Comparison of ENCODE assay signal across 20 cellular contexts in the genomic region with DNA sequence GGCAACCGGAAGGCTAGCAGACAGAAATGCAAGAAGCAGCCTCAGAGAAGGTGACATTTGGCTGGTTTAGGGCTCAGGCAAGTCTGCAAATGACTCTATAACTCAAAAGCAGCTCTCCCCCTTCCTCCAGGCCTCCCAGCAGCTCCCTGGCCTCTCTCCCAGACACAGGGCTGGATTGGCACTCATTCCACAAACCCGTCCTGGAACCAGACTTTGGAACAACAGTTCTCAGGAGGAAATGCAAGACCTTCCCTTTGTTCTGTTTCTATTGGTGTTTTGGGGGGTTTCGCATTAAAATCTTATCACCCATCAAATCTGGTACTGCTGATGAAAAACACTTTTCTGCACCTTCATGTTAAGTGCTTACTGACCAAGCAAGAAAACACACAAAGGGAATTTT. TPM values are rescaled to one million over a fixed set of nuclear protein-coding genes. Genes with fewer than 3 reads are reported as not detected.
DNase-seq lines count a peak whose midpoint lies in the region; ATAC-seq, FAIRE-seq and TF ChIP-seq lines count a peak whose summit lies in the region.
"Had no signal": no experiment of that assay in that cellular context is flagged by ENCODE, and none has a peak within 500 bp of the region (broad histone marks: within the 10 kb centered on the region; RNA-seq: fewer than 3 reads in every experiment).

No MANE protein-coding gene starts in this region.

- H3K79me2 ChIP-seq in neural progenitor cell (ENCODE audit: low read depth) = no peaks in the 10 kb centered on the region

- CTCF ChIA-PET in activated naive CD4-positive, alpha-beta T cell treated with anti-CD3 and anti-CD28 coated beads, Interleukin-2, amount 10 ng/mL, durations not matched to agents 7 days and 5 days (lab: Charles Lee) = no interaction called here

- intact Hi-C loops in Right ventricle myocardium inferior (cut with DNase I) (no loop called here), uterus (cut with DNase I; ENCODE audit: low total_unique reads) (no loop called here)

- H3K27ac Mint-ChIP-seq in nephron (peak overlapping the region in 2 of 3 experiments; percentile 38 to 87), neural progenitor cell (no peak overlapping the region)
- no peak overlapping the region for H3K27ac Mint-ChIP-seq in activated naive CD4-positive, alpha-beta T cell treated with anti-CD3 and anti-CD28 coated beads, Interleukin-2, amount 10 ng/mL, durations not matched to agents 7 days and 5 days
- H3K27ac Mint-ChIP-seq: activated T-cell treated with anti-CD3 and anti-CD28 coated beads, Interleukin-2, amount 50 U/mL, for 24 hours; immature natural killer cell had no signal

- H3K4me2 ChIP-seq in neural progenitor cell = no peak overlapping the region
- H3K4me2 ChIP-seq: smooth muscle cell had no signal

- H3K4me1 ChIP-seq in right atrium auricular region = peaks cover 0 to 10% of the 10 kb centered on the region in 2 donors
- no peaks in the 10 kb centered on the region for H3K4me1 ChIP-seq in uterus
- no peaks in the 10 kb centered on the region for H3K4me1 ChIP-seq in neural progenitor cell

- no peak for FAIRE-seq in HTR-8/SVneo (lab: Jason Lieb, UNC)
- FAIRE-seq: bronchial epithelial cell, GM12891, H54 had no signal

- H3K4me3 Mint-ChIP-seq in nephron (no peak overlapping the region), neural progenitor cell (no peak overlapping the region)
- H3K4me3 Mint-ChIP-seq in activated naive CD4-positive, alpha-beta T cell treated with anti-CD3 and anti-CD28 coated beads, Interleukin-2, amount 10 ng/mL, durations not matched to agents 7 days and 5 days = no peak overlapping the region
- H3K4me3 Mint-ChIP-seq: activated T-cell treated with anti-CD3 and anti-CD28 coated beads, Interleukin-2, amount 50 U/mL, for 24 hours; IgD-negative memory B cell; immature natural killer cell had no signal

- H3K27me3 Mint-ChIP-seq in nephron (ENCODE audit: low read depth) (no peaks in the 10 kb centered on the region), neural progenitor cell (ENCODE audit: insufficient read depth, low read depth) (peaks cover 2% of the 10 kb centered on the region)
- no peaks in the 10 kb centered on the region for H3K27me3 Mint-ChIP-seq in activated naive CD4-positive, alpha-beta T cell treated with anti-CD3 and anti-CD28 coated beads, Interleukin-2, amount 10 ng/mL, durations not matched to agents 7 days and 5 days
- H3K27me3 Mint-ChIP-seq: activated T-cell treated with anti-CD3 and anti-CD28 coated beads, Interleukin-2, amount 50 U/mL, for 24 hours; IgD-negative memory B cell had no signal

- H3K27me3 ChIP-seq in right atrium auricular region = no peaks in the 10 kb centered on the region
- no peaks in the 10 kb centered on the region for H3K27me3 ChIP-seq in uterus
- no peaks in the 10 kb centered on the region for H3K27me3 ChIP-seq in neural progenitor cell
- H3K27me3 ChIP-seq: vagina had no signal

- H3K9ac ChIP-seq in neural progenitor cell = no peak overlapping the region

- H3K27ac ChIP-seq in right atrium auricular region (no peak overlapping the region), uterus (peak overlapping the region in 1 of 2 donors; percentile 27), neural progenitor cell (no peak overlapping the region)
- H3K27ac ChIP-seq: vagina had no signal

- TF ChIP-seq POLR2A in uterus (IDR thresholded peaks at IDR 0.05) = no peak

- H3K36me3 Mint-ChIP-seq in nephron (ENCODE audit: low read depth) (peaks cover 49% of the 10 kb centered on the region), neural progenitor cell (peaks cover 29% of the 10 kb centered on the region)
- peaks cover 35% of the 10 kb centered on the region for H3K36me3 Mint-ChIP-seq in activated naive CD4-positive, alpha-beta T cell treated with anti-CD3 and anti-CD28 coated beads, Interleukin-2, amount 10 ng/mL, durations not matched to agents 7 days and 5 days

- H3K4me3 ChIP-seq in right atrium auricular region = no peak overlapping the region
- H3K4me3 ChIP-seq in fibroblast of mammary gland (ENCODE audit: control insufficient read depth, low read depth, low read length) = no peak overlapping the region
- no peak overlapping the region for H3K4me3 ChIP-seq in uterus
- H3K4me3 ChIP-seq in neural progenitor cell = no peak overlapping the region
- H3K4me3 ChIP-seq: smooth muscle cell, vagina had no signal

- TF ChIP-seq CTCF in right atrium auricular region (IDR thresholded peaks at IDR 0.05) = no peak
- no peak for TF ChIP-seq CTCF in fibroblast of mammary gland (conservative IDR thresholded peaks at IDR 0.05; ENCODE audit: control insufficient read depth, insufficient read depth, low read depth, low read length)
- no peak for TF ChIP-seq CTCF in nephron (IDR thresholded peaks at IDR 0.05; ENCODE audit: unreplicated experiment in 3 of 3)
- TF ChIP-seq CTCF in uterus (IDR thresholded peaks at IDR 0.05) = no peak
- no peak for TF ChIP-seq CTCF in neural progenitor cell (IDR thresholded peaks at IDR 0.05)

- H2AFZ ChIP-seq in neural progenitor cell (replicated peaks) = no peak overlapping the region

- H3K36me3 ChIP-seq in right atrium auricular region (no peaks in the 10 kb centered on the region), uterus (no peaks in the 10 kb centered on the region), neural progenitor cell (peaks cover 9% of the 10 kb centered on the region)

- peak; percentile 90 for ATAC-seq in Right ventricle myocardium inferior

- H3K9me3 Mint-ChIP-seq in nephron (peaks cover 5% of the 10 kb centered on the region), neural progenitor cell (peaks cover 9% of the 10 kb centered on the region)
- peaks cover 6% of the 10 kb centered on the region for H3K9me3 Mint-ChIP-seq in activated naive CD4-positive, alpha-beta T cell treated with anti-CD3 and anti-CD28 coated beads, Interleukin-2, amount 10 ng/mL, durations not matched to agents 7 days and 5 days

- no peaks in the 10 kb centered on the region for H3F3A ChIP-seq in neural progenitor cell (ENCODE audit: low read depth)

- H3K9me3 ChIP-seq in right atrium auricular region = no peaks in the 10 kb centered on the region
- H3K9me3 ChIP-seq in uterus = no peaks in the 10 kb centered on the region
- peaks cover 6% of the 10 kb centered on the region for H3K9me3 ChIP-seq in neural progenitor cell (ENCODE audit: low read depth)
- H3K9me3 ChIP-seq: vagina had no signal

- H4K20me1 ChIP-seq in neural progenitor cell (ENCODE audit: low read depth) = no peaks in the 10 kb centered on the region

- DNase-seq in Right ventricle myocardium inferior (ENCODE audit: missing footprints) (no peak), right atrium auricular region (ENCODE audit: low spot score) (no peak), fibroblast of mammary gland (ENCODE audit: low read depth) (peak; percentile 33), uterus (peak; percentile 65 to 75), neural progenitor cell (ENCODE audit: low spot score) (no peak), HTR-8/SVneo (ENCODE audit: insufficient read length, low spot score) (no peak)
- no peak for DNase-seq in activated naive CD4-positive, alpha-beta T cell treated with anti-CD3 and anti-CD28 coated beads, Interleukin-2, amount 10 ng/mL, durations not matched to agents 7 days and 5 days
- DNase-seq: activated CD4-positive, alpha-beta T cell treated with anti-CD3 and anti-CD28 coated beads for 1 hour; activated T-cell treated with anti-CD3 and anti-CD28 coated beads, Interleukin-2, amount 50 U/mL, for 24 hours; immature natural killer cell; NCI-H187 treated with DMSO at 0.1 percent for 48 hours had no signal

- H3K4me1 Mint-ChIP-seq in nephron = peaks cover 16% of the 10 kb centered on the region
- no peaks in the 10 kb centered on the region for H3K4me1 Mint-ChIP-seq in activated naive CD4-positive, alpha-beta T cell treated with anti-CD3 and anti-CD28 coated beads, Interleukin-2, amount 10 ng/mL, durations not matched to agents 7 days and 5 days
- no peaks in the 10 kb centered on the region for H3K4me1 Mint-ChIP-seq in neural progenitor cell
- H3K4me1 Mint-ChIP-seq: immature natural killer cell had no signal

RNA-seq across cellular contexts. Expression of a gene that starts 40.3 kb away (rescaled TPM):
- total RNA-seq in Right ventricle myocardium inferior = not detected
- not detected for total RNA-seq in right atrium auricular region
- total RNA-seq in uterus = 1 to 10 TPM in 1 of 4 donors, not detected in 3; 2.6 TPM
- total RNA-seq in neural progenitor cell (ENCODE audit: low replicate concordance) = 1.1 and 5.0 TPM in 2 replicates
- total RNA-seq: A673, epithelial cell of proximal tubule, vagina had no signal

Comparison
In these comparisons a context has a peak if more than half of its experiments do, and no peak if none do; other contexts are left out.
1. DNase-seq: peak in fibroblast of mammary gland (single experiment) and uterus (2 of 2); none in Right ventricle myocardium inferior (single experiment), right atrium auricular region (single experiment), activated naive CD4-positive, alpha-beta T cell treated with anti-CD3 and anti-CD28 coated beads, Interleukin-2, amount 10 ng/mL, durations not matched to agents 7 days and 5 days (single experiment), neural progenitor cell (single experiment) and HTR-8/SVneo (single experiment).
2. H3K27ac Mint-ChIP-seq: peak in nephron (2 of 3); none in activated naive CD4-positive, alpha-beta T cell treated with anti-CD3 and anti-CD28 coated beads, Interleukin-2, amount 10 ng/mL, durations not matched to agents 7 days and 5 days (single experiment) and neural progenitor cell (single experiment).